8 cellular contexts compared by ENCODE assay signal in genomic region chr13:75636339-75637095, GRCh38. TPM values are rescaled to one million over a fixed set of nuclear protein-coding genes. Genes with fewer than 3 reads are reported as not detected.
DNase-seq lines count a peak whose midpoint lies in the region; ATAC-seq and TF ChIP-seq lines count a peak whose summit lies in the region.

No MANE protein-coding gene starts in this region.

- H3K4me1 ChIP-seq in naive thymus-derived CD4-positive, alpha-beta T cell (ENCODE audit: control insufficient read depth in 2 of 2, insufficient read depth in 2 of 2, low read length in 2 of 2) = no peaks in the 10 kb centered on the region
- H3K4me1 ChIP-seq in thoracic aorta (ENCODE audit: control insufficient read depth in 1 of 2, low read depth in 2 of 2) = peaks cover 3 to 8% of the 10 kb centered on the region in 2 donors

- peak overlapping the region in 7 of 9 donors; percentile 38 to 75 (median 65) for H3K27ac Mint-ChIP-seq in naive thymus-derived CD4-positive, alpha-beta T cell

- H3K4me1 Mint-ChIP-seq in naive thymus-derived CD4-positive, alpha-beta T cell = peaks cover 7 to 23% (median 18%) of the 10 kb centered on the region in 7 donors

- H3K4me3 Mint-ChIP-seq in naive thymus-derived CD4-positive, alpha-beta T cell = peak overlapping the region; percentile 77 to 91 (median 85)

- peak overlapping the region; percentile 29 for H3K27ac ChIP-seq in naive thymus-derived CD4-positive, alpha-beta T cell (ENCODE audit: low read depth, low read length)
- H3K27ac ChIP-seq in thoracic aorta = peak overlapping the region; percentile 15 to 67

- peaks cover 0 to 21% (median 10%) of the 10 kb centered on the region in 5 donors for H3K27me3 Mint-ChIP-seq in naive thymus-derived CD4-positive, alpha-beta T cell

- no peaks in the 10 kb centered on the region for H3K36me3 ChIP-seq in naive thymus-derived CD4-positive, alpha-beta T cell (ENCODE audit: control insufficient read depth in 2 of 3, insufficient read depth in 3 of 3, low read length in 3 of 3)
- H3K36me3 ChIP-seq in thoracic aorta = no peaks in the 10 kb centered on the region

- no peaks in the 10 kb centered on the region for H3K27me3 ChIP-seq in naive thymus-derived CD4-positive, alpha-beta T cell (ENCODE audit: control insufficient read depth in 2 of 2, insufficient read depth in 2 of 2, low read length in 2 of 2)
- no peaks in the 10 kb centered on the region for H3K27me3 ChIP-seq in thoracic aorta (replicated peaks; ENCODE audit: insufficient read depth)

- H3K36me3 Mint-ChIP-seq in naive thymus-derived CD4-positive, alpha-beta T cell = peaks cover 0 to 12% (median 0%) of the 10 kb centered on the region in 5 donors

- TF ChIP-seq CTCF in thoracic aorta (IDR thresholded peaks at IDR 0.05) = no peak

- peaks cover 0 to 2% (median 0%) of the 10 kb centered on the region in 11 donors for H3K9me3 Mint-ChIP-seq in naive thymus-derived CD4-positive, alpha-beta T cell

- POLR2A ChIA-PET in naive thymus-derived CD4-positive, alpha-beta T cell (lab: Charles Lee) = interaction anchor here (1.4 kb wide), 1 partner anchor 32 kb away, joined by 4 read pairs; no protein-coding TSS in a partner anchor

- ATAC-seq in HG02884 (IDR thresholded peaks at IDR 0.05; ENCODE audit: unreplicated experiment) = peak; percentile 38
- ATAC-seq in esophagus mucosa = peak; percentile 61
- peak; percentile 73 for ATAC-seq in naive thymus-derived CD4-positive, alpha-beta T cell
- peak; percentile 6 for ATAC-seq in thoracic aorta (ENCODE audit: insufficient number of reproducible peaks, low FRiP score, low read depth)

- peak; percentile 61 for DNase-seq in NCI-H345 (lab: John Stamatoyannopoulos, UW)
- DNase-seq in NCI-H345 treated with DMSO at 0.1 percent for 48 hours (lab: John Stamatoyannopoulos, UW; ENCODE audit: unreplicated experiment) = no peak
- peak; percentile 59 to 83 for DNase-seq in NCI-H526 (lab: John Stamatoyannopoulos, UW)
- DNase-seq in activated CD8-positive, alpha-beta memory T cell treated with anti-CD3 and anti-CD28 coated beads, Interleukin-2, amount 50 U/mL, for 48 hours = peak; percentile 73
- DNase-seq in naive thymus-derived CD4-positive, alpha-beta T cell = peak; percentile 39 to 68 (median 60)
- no peak for DNase-seq in thoracic aorta (ENCODE audit: low spot score)

- intact Hi-C loops in naive thymus-derived CD4-positive, alpha-beta T cell (cut with micrococcal nuclease) = loop anchor here (1.0 to 10.0 kb wide), 15 partner anchors 87 to 1692 kb away; partner anchors contain the start of genes UCHL3 (in 2 of the 2), CLN5 (in 1 of the 2), COMMD6 (in 1 of the 2) and KCTD12 (in 1 of the 2)

- CTCF ChIA-PET in naive thymus-derived CD4-positive, alpha-beta T cell (lab: Charles Lee) = no interaction called here

- peak overlapping the region; percentile 75 for H3K4me3 ChIP-seq in naive thymus-derived CD4-positive, alpha-beta T cell (ENCODE audit: low read length)
- peak overlapping the region; percentile 72 for H3K4me3 ChIP-seq in thoracic aorta

- no peaks in the 10 kb centered on the region for H3K9me3 ChIP-seq in naive thymus-derived CD4-positive, alpha-beta T cell (ENCODE audit: control insufficient read depth in 2 of 3, low read length in 3 of 3)
- H3K9me3 ChIP-seq in thoracic aorta = no peaks in the 10 kb centered on the region

RNA-seq across cellular contexts. Expression of gene LMO7, which starts 0.4 kb away (rescaled TPM):
- total RNA-seq in esophagus mucosa (156 TPM), thoracic aorta (10 to 100 TPM; 76.3 to 89.9 TPM)
- 10 to 100 TPM; 18.0 to 68.1 (median 45.3) TPM for total RNA-seq in naive thymus-derived CD4-positive, alpha-beta T cell
- 10 to 100 TPM; 20.7 to 37.8 TPM for polyA plus RNA-seq in naive thymus-derived CD4-positive, alpha-beta T cell

Comparison
In these comparisons a context has a peak if more than half of its experiments do, and no peak if none do; other contexts are left out.
1. DNase-seq: peak in NCI-H345 (single experiment), NCI-H526 (2 of 2), activated CD8-positive, alpha-beta memory T cell treated with anti-CD3 and anti-CD28 coated beads, Interleukin-2, amount 50 U/mL, for 48 hours (single experiment) and naive thymus-derived CD4-positive, alpha-beta T cell (9 of 9); none in NCI-H345 treated with DMSO at 0.1 percent for 48 hours (single experiment) and thoracic aorta (single experiment).
2. ATAC-seq: peak in every context shown above with its lines; median percentile 73 in naive thymus-derived CD4-positive, alpha-beta T cell; 61 in esophagus mucosa; 38 in HG02884; 6 in thoracic aorta.